In genomic region chr3:69972672-69973071, GRCh38 we compare ENCODE assay signal across 31 cellular contexts. TPM values are rescaled to one million over a fixed set of nuclear protein-coding genes. Genes with fewer than 3 reads are reported as not detected.
"Had no signal": no experiment of that assay in that cellular context is flagged by ENCODE, and none has a peak within 500 bp of the region (broad histone marks: within the 10 kb centered on the region; RNA-seq: fewer than 3 reads in every experiment).

No MANE protein-coding gene starts in this region.

- H3K4me3 ChIP-seq: left ventricle myocardium inferior, lung, mucosa of descending colon, neural progenitor cell, right atrium auricular region, right lobe of liver, skin epidermis, suprapubic skin, thoracic aorta, tibial artery, upper lobe of right lung had no signal

- H3K9me3 ChIP-seq: right lobe of liver, suprapubic skin, thoracic aorta, upper lobe of right lung had no signal

- H3K27ac ChIP-seq: left ventricle myocardium inferior, neural progenitor cell, neutrophil, parathyroid adenoma, right atrium auricular region, right lobe of liver, suprapubic skin, thoracic aorta, tibial artery, upper lobe of right lung had no signal

- ATAC-seq: mucosa of descending colon; natural killer cell; right lobe of liver; stimulated activated effector memory CD8-positive, alpha-beta T cell treated with anti-CD3 and anti-CD28 coated beads, Interleukin-12 subunit alpha, Interleukin-12 subunit beta, amount 100 ng/mL, for 72 hours; upper lobe of right lung had no signal

- H3K4me2 ChIP-seq: neural progenitor cell had no signal

- H3K36me3 ChIP-seq: left ventricle myocardium inferior, neural progenitor cell, neutrophil, right atrium auricular region, right lobe of liver, suprapubic skin, thoracic aorta, tibial artery, upper lobe of right lung had no signal

- H3K79me2 ChIP-seq: parathyroid adenoma had no signal

- H3K4me1 ChIP-seq: parathyroid adenoma, right lobe of liver, suprapubic skin, tibial artery, upper lobe of right lung had no signal

- DNase-seq: hypothalamus; immature natural killer cell; islet precursor cell; left ventricle myocardium inferior; midbrain; mucosa of descending colon; naive B cell; natural killer cell; nephron progenitor cell; occipital lobe; right lobe of liver; stimulated activated CD4-positive, alpha-beta T cell treated with anti-CD3 and anti-CD28 coated beads, Interleukin-12 subunit alpha, Interleukin-12 subunit beta, amount 100 ng/mL, for 4 hours; stimulated activated CD4-positive, alpha-beta T cell treated with anti-CD3 and anti-CD28 coated beads, Interleukin-15, amount 100 ng/mL, for 24 hours; stimulated activated CD4-positive, alpha-beta T cell treated with anti-CD3 and anti-CD28 coated beads, Interleukin-4, amount 100 ng/mL, for 24 hours; stimulated activated naive CD4-positive, alpha-beta T cell; tibial artery; upper lobe of right lung had no signal

- H2AFZ ChIP-seq: neural progenitor cell, parathyroid adenoma had no signal

- H3K9ac ChIP-seq: neural progenitor cell, parathyroid adenoma had no signal

- H3K27me3 ChIP-seq: neural progenitor cell, neutrophil, right atrium auricular region, right lobe of liver, suprapubic skin, tibial artery, upper lobe of right lung had no signal

RNA-seq across cellular contexts. Expression of gene SAMMSON, which starts 26.9 kb away (rescaled TPM):
- total RNA-seq: kidney epithelial cell, left ventricle myocardium inferior, mesenteric fat pad, mucosa of descending colon, natural killer cell, osteocyte, pulmonary artery endothelial cell, renal cortical epithelial cell, right atrium auricular region, right lobe of liver, upper lobe of right lung had no signal
- polyA plus RNA-seq: immature natural killer cell, lung had no signal
